In genomic region chr2:106719222-106719621, GRCh38 we compare ENCODE assay signal across 8 cellular contexts.
"Had no signal": no experiment of that assay in that cellular context is flagged by ENCODE, and none has a peak within 500 bp of the region (broad histone marks: within the 10 kb centered on the region; RNA-seq: fewer than 3 reads in every experiment).

No MANE protein-coding gene starts in this region.

- H2AFZ ChIP-seq: GM23338 had no signal

- H3K4me3 Mint-ChIP-seq: GM23338, H9 had no signal

- DNase-seq: H9, HCEC 1CT, IMR-90 had no signal

- H3K4me2 ChIP-seq: GM23338 had no signal

- ATAC-seq: GM23338, K562 had no signal

- H3K27ac Mint-ChIP-seq: GM23338, H9 had no signal

- H3K4me3 ChIP-seq: GM23338, K562 had no signal

- FAIRE-seq: H1, H54, HTR-8/SVneo, K562 had no signal
